ENCODE assay signal across 8 cellular contexts in genomic region chr12:53989227-53990113, GRCh38. TPM values are rescaled to one million over a fixed set of nuclear protein-coding genes. Genes with fewer than 3 reads are reported as not detected.
DNase-seq lines count a peak whose midpoint lies in the region; ATAC-seq, FAIRE-seq and TF ChIP-seq lines count a peak whose summit lies in the region.

No MANE protein-coding gene starts in this region.

- H3K4me3 Mint-ChIP-seq in nephron progenitor cell = peak overlapping the region; percentile 98

- ATAC-seq in GM19452 (IDR thresholded peaks at IDR 0.05; ENCODE audit: unreplicated experiment) = no peak
- no peak for ATAC-seq in HG02623 (IDR thresholded peaks at IDR 0.05; ENCODE audit: unreplicated experiment)

- peaks cover 85% of the 10 kb centered on the region for H3K27me3 ChIP-seq in bronchial epithelial cell (ENCODE audit: control insufficient read depth, insufficient read depth, low read length)

- H3K27ac Mint-ChIP-seq in nephron progenitor cell = peak overlapping the region; percentile 97

- no peaks in the 10 kb centered on the region for H3K36me3 ChIP-seq in bronchial epithelial cell (ENCODE audit: control insufficient read depth, insufficient read depth, low read length)

- DNase-seq in AG10803 (ENCODE audit: low read depth) (peak; percentile 88), NCI-H460 (ENCODE audit: extremely low read depth, low read depth) (peak; percentile 55), bronchial epithelial cell (ENCODE audit: low read depth) (peak; percentile 12), nephron progenitor cell (no peak)
- no peak for DNase-seq in activated CD8-positive, alpha-beta memory T cell treated with anti-CD3 and anti-CD28 coated beads for 24 hours

- H3K4me3 ChIP-seq in AG10803 (ENCODE audit: low read length) = peak overlapping the region; percentile 98
- no peak overlapping the region for H3K4me3 ChIP-seq in GM12875 (ENCODE audit: low read depth, low read length)
- no peak overlapping the region for H3K4me3 ChIP-seq in bronchial epithelial cell (ENCODE audit: low read depth, low read length)

- H3K4me1 Mint-ChIP-seq in nephron progenitor cell = peaks cover 69% of the 10 kb centered on the region

- peaks cover 78% of the 10 kb centered on the region for H3K36me3 Mint-ChIP-seq in nephron progenitor cell (ENCODE audit: low read depth)

- TF ChIP-seq CTCF in AG10803 (conservative IDR thresholded peaks at IDR 0.05; ENCODE audit: low read length) = peak; percentile 76
- TF ChIP-seq CTCF in GM12875 (IDR thresholded peaks at IDR 0.05; ENCODE audit: borderline replicate concordance, insufficient read depth, low read depth, low read length) = peak; percentile 64
- TF ChIP-seq CTCF in bronchial epithelial cell (IDR thresholded peaks at IDR 0.05; ENCODE audit: insufficient read depth, low read length, severe bottlenecking) = peak; percentile 50
- TF ChIP-seq CTCF in nephron progenitor cell (IDR thresholded peaks at IDR 0.05) = peak; percentile 27

- no peak for FAIRE-seq in bronchial epithelial cell (lab: Jason Lieb, UNC)

- no peaks in the 10 kb centered on the region for H3K9me3 Mint-ChIP-seq in nephron progenitor cell

- H3K27me3 Mint-ChIP-seq in nephron progenitor cell (ENCODE audit: low read depth, poor library complexity) = peaks cover 32% of the 10 kb centered on the region

RNA-seq across cellular contexts. Expression of gene HOXC10, which starts 4.5 kb away (rescaled TPM):
- total RNA-seq in NCI-H460 (2014; rRNA removed; shearing (Covaris generic)) = 0.59 TPM in 1 of 2 replicates, not detected in the other
- 0.95 TPM in 1 of 2 replicates, not detected in the other for polyA plus RNA-seq in NCI-H460 (2014; cell fraction: nucleus; rRNA removed)
- not detected in 2 replicates for total RNA-seq in bronchial epithelial cell

RNA-seq across cellular contexts. Expression of gene HOXC9, which starts 10.5 kb away (rescaled TPM):
- total RNA-seq in NCI-H460 (2014; rRNA removed; shearing (Covaris generic)) = 3.7 and 3.8 TPM in 2 replicates
- polyA plus RNA-seq in NCI-H460 (2014; cell fraction: nucleus; rRNA removed) = 5.1 and 10.1 TPM in 2 replicates
- not detected in 2 replicates for total RNA-seq in bronchial epithelial cell

RNA-seq across cellular contexts. Expression of gene HOTAIR, which starts 14.7 kb away (rescaled TPM):
- 0.17 TPM in 1 of 2 replicates, not detected in the other for total RNA-seq in NCI-H460 (2014; rRNA removed; shearing (Covaris generic))
- 0.06 and 0.70 TPM in 2 replicates for polyA plus RNA-seq in NCI-H460 (2014; cell fraction: nucleus; rRNA removed)
- not detected in 2 replicates for total RNA-seq in bronchial epithelial cell

RNA-seq across cellular contexts. Expression of gene HOXC11, which starts 16.5 kb away (rescaled TPM):
- total RNA-seq in NCI-H460 (2014; rRNA removed; shearing (Covaris generic)) = 0.29 and 0.42 TPM in 2 replicates
- polyA plus RNA-seq in NCI-H460 (2014; cell fraction: nucleus; rRNA removed) = 0.60 TPM in 1 of 2 replicates, not detected in the other
- total RNA-seq in bronchial epithelial cell = not detected in 2 replicates

RNA-seq across cellular contexts. Expression of gene HOXC8, which starts 19.3 kb away (rescaled TPM):
- total RNA-seq in NCI-H460 (2014; rRNA removed; shearing (Covaris generic)) = 1.3 and 1.7 TPM in 2 replicates
- 0.11 and 1.5 TPM in 2 replicates for polyA plus RNA-seq in NCI-H460 (2014; cell fraction: nucleus; rRNA removed)
- total RNA-seq in bronchial epithelial cell = not detected in 2 replicates

Comparison
In these comparisons a context has a peak if more than half of its experiments do, and no peak if none do; other contexts are left out.
1. DNase-seq: peak in AG10803 (single experiment), NCI-H460 (single experiment) and bronchial epithelial cell (single experiment); none in nephron progenitor cell (single experiment) and activated CD8-positive, alpha-beta memory T cell treated with anti-CD3 and anti-CD28 coated beads for 24 hours (single experiment).
2. Peak in every context shown above with its lines, with median percentiles within 50 percentile points of each other: CTCF ChIP-seq.